Comparison of ENCODE assay signal across 22 cellular contexts in genomic region chr12:70277973-70278372, GRCh38.
"Had no signal": no experiment of that assay in that cellular context is flagged by ENCODE, and none has a peak within 500 bp of the region (broad histone marks: within the 10 kb centered on the region; RNA-seq: fewer than 3 reads in every experiment).

No MANE protein-coding gene starts in this region.

- H3K9me3 ChIP-seq: body of pancreas, right lobe of liver, thoracic aorta, upper lobe of left lung had no signal

- DNase-seq: activated B cell treated with CpG ODN at 0.5 μM for 24 hours; activated CD4-positive, alpha-beta T cell treated with anti-CD3 and anti-CD28 coated beads for 36 hours; activated CD4-positive, alpha-beta T cell treated with anti-CD3 and anti-CD28 coated beads, Interleukin-2, amount 50 U/mL, for 4 hours; activated effector memory CD4-positive, alpha-beta T cell treated with anti-CD3 and anti-CD28 coated beads, Interleukin-2, amount 50 U/mL, for 16 hours; activated naive CD4-positive, alpha-beta T cell treated with anti-CD3 and anti-CD28 coated beads, Interleukin-2, amount 10 ng/mL, durations not matched to agents 7 days and 5 days; anterior cingulate cortex; body of pancreas; dermis blood vessel endothelial cell; effector CD8-positive, alpha-beta T cell; foreskin keratinocyte; left ventricle myocardium superior; midbrain; nucleus accumbens; right lobe of liver; stimulated activated CD4-positive, alpha-beta T cell treated with anti-CD3 and anti-CD28 coated beads, Interleukin-15, amount 100 ng/mL, for 24 hours; stimulated activated naive CD4-positive, alpha-beta T cell treated with Interleukin-2 at 50 U/mL for 16 hours; T-helper 1 cell; T-helper 9 cell; upper lobe of left lung had no signal

- ATAC-seq: activated CD4-positive, alpha-beta T cell treated with anti-CD3 and anti-CD28 coated beads for 36 hours; body of pancreas; foreskin keratinocyte; left ventricle myocardium superior; right lobe of liver had no signal

- H3K27me3 ChIP-seq: body of pancreas, cardiac muscle cell, foreskin keratinocyte, right lobe of liver, upper lobe of left lung had no signal

- H3K4me3 ChIP-seq: body of pancreas, cardiac muscle cell, right lobe of liver, skin epidermis, thoracic aorta, upper lobe of left lung had no signal

- H3K36me3 ChIP-seq: cardiac muscle cell, right lobe of liver, thoracic aorta had no signal

- H3K27ac Mint-ChIP-seq: activated B cell treated with CpG ODN at 0.5 μM for 24 hours; activated CD4-positive, alpha-beta T cell treated with anti-CD3 and anti-CD28 coated beads for 36 hours; activated naive CD4-positive, alpha-beta T cell treated with anti-CD3 and anti-CD28 coated beads, Interleukin-2, amount 10 ng/mL, durations not matched to agents 7 days and 5 days had no signal

- H3K4me3 Mint-ChIP-seq: activated B cell treated with CpG ODN at 0.5 μM for 24 hours; activated CD4-positive, alpha-beta T cell treated with anti-CD3 and anti-CD28 coated beads for 36 hours; activated naive CD4-positive, alpha-beta T cell treated with anti-CD3 and anti-CD28 coated beads, Interleukin-2, amount 10 ng/mL, durations not matched to agents 7 days and 5 days had no signal

- H3K27me3 Mint-ChIP-seq: activated B cell treated with CpG ODN at 0.5 μM for 24 hours; activated CD4-positive, alpha-beta T cell treated with anti-CD3 and anti-CD28 coated beads for 36 hours; activated naive CD4-positive, alpha-beta T cell treated with anti-CD3 and anti-CD28 coated beads, Interleukin-2, amount 10 ng/mL, durations not matched to agents 7 days and 5 days had no signal

- H3K9me3 Mint-ChIP-seq: activated B cell treated with CpG ODN at 0.5 μM for 24 hours had no signal

- H3K27ac ChIP-seq: body of pancreas, cardiac muscle cell, foreskin keratinocyte, right lobe of liver, skin epidermis, thoracic aorta, upper lobe of left lung had no signal

- H3K4me1 ChIP-seq: foreskin keratinocyte, right lobe of liver had no signal
